In genomic region chr15:67803996-67804843, GRCh38 we compare ENCODE assay signal across 1 cellular context.
TF ChIP-seq lines count a peak whose summit lies in the region.

No MANE protein-coding gene starts in this region.

TF ChIP-seq in K562, 482 proteins besides CTCF, POLR2A, EP300 and RAD21 (continued from another document):
- TF ChIP-seq CHAMP1 (IDR thresholded peaks at IDR 0.05) (no peak), XRCC5 (IDR thresholded peaks at IDR 0.05; ENCODE audit: low read depth, low read length) (no peak), PKNOX1 (IDR thresholded peaks at IDR 0.05) (0 out of 2 replicates have a peak, but pooled peaks have one; percentile 11), E2F6 (IDR thresholded peaks at IDR 0.05; ENCODE audit: borderline replicate concordance in 1 of 2, extremely low read depth in 1 of 2, insufficient read depth in 1 of 2, insufficient read length in 1 of 2, low read depth in 1 of 2, low read length in 1 of 2, poor library complexity in 1 of 2, severe bottlenecking in 1 of 2) (peak in 1 of 2 experiments; percentile 14), PTRF (tag; IDR thresholded peaks at IDR 0.05) (no peak), TAF7 (tag; IDR thresholded peaks at IDR 0.05) (no peak), MAX (CRISPR knock-in tag; IDR thresholded peaks at IDR 0.05) (no peak), CTBP1 (IDR thresholded peaks at IDR 0.05; ENCODE audit: borderline replicate concordance) (peak; percentile 28; the same call in 1 of the 2 replicates), POLR2H (tag; IDR thresholded peaks at IDR 0.05; ENCODE audit: low read depth) (no peak), RCOR1 (IDR thresholded peaks at IDR 0.05; ENCODE audit: borderline replicate concordance in 1 of 2, low read depth in 2 of 2, low read length in 2 of 2) (no peak), PHF20 (IDR thresholded peaks at IDR 0.05; ENCODE audit: partially characterized antibody) (no peak), ZKSCAN3 (CRISPR knock-in tag; IDR thresholded peaks at IDR 0.05) (no peak), L3MBTL2 (IDR thresholded peaks at IDR 0.05) (peak; percentile 26; the same call in 1 of the 2 replicates), NELFE (IDR thresholded peaks at IDR 0.05; ENCODE audit: insufficient read depth, insufficient read length) (no peak), TAL1 (IDR thresholded peaks at IDR 0.05) (no peak)
